In the genomic region with DNA sequence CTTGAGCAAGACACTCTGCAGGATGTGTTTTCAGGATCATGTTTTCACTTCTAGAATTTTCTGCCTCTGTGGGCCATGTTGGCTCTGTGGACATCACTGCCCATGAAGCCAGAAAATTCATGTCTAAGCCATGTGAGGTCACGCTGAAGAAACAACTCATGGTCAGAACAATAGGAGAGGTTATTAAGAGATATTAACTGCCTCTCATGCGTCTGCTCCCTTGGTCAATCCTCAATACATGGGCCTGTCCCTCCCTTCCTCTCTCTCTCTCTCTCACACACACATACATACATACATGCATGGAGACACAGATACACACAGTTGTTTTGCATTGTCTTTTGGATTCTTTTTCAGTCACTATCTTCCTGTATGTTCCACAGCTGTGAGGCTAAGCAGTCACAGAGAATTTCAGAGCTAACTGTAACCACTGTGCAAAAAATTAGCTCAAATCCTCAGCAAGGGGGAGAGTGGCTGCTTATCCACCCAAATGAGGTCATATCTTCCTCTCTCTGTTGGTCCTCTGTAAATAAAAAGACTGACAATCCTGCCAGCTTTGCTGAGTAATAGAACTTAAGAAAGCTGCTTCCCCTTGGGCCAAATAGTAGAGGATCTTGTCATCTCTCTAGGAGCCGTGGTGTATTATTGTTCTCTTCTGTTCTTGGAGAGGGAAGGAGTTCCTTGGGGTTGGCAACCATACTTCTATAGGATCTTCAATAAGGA, we compare ENCODE assay signal across 11 cellular contexts. TPM values are rescaled to one million over a fixed set of nuclear protein-coding genes. Genes with fewer than 3 reads are reported as not detected.
DNase-seq lines count a peak whose midpoint lies in the region; ATAC-seq, FAIRE-seq and TF ChIP-seq lines count a peak whose summit lies in the region.
"Had no signal": no experiment of that assay in that cellular context is flagged by ENCODE, and none has a peak within 500 bp of the region (broad histone marks: within the 10 kb centered on the region; RNA-seq: fewer than 3 reads in every experiment).

No MANE protein-coding gene starts in this region.

- peaks cover 57% of the 10 kb centered on the region for H3K4me1 Mint-ChIP-seq in mesothelial cell of epicardium

- H3K4me3 ChIP-seq in esophagus muscularis mucosa: no peak overlapping the region
- H3K4me3 ChIP-seq: BLaER1 had no signal

- peaks cover 7 to 22% (median 20%) of the 10 kb centered on the region in 4 donors for H3K4me1 ChIP-seq in esophagus muscularis mucosa
- H3K4me1 ChIP-seq: BLaER1 had no signal

- TF ChIP-seq POLR2A in esophagus muscularis mucosa (IDR thresholded peaks at IDR 0.05; ENCODE audit: low read depth): no peak

- H3K36me3 ChIP-seq in esophagus muscularis mucosa: no peaks in the 10 kb centered on the region
- H3K36me3 ChIP-seq: BLaER1 had no signal

- H3K27me3 Mint-ChIP-seq in mesothelial cell of epicardium (ENCODE audit: low read depth): no peaks in the 10 kb centered on the region

- peak overlapping the region; percentile 63 to 71 (median 70) for H3K27ac ChIP-seq in esophagus muscularis mucosa (replicated peaks in 1 of 4)
- H3K27ac ChIP-seq: BLaER1 had no signal

- no peaks in the 10 kb centered on the region for H3K9me3 Mint-ChIP-seq in mesothelial cell of epicardium

- 26% methylated on average over 3 of the region's 3 CpGs for WGBS in esophagus muscularis mucosa

- no peaks in the 10 kb centered on the region for H3K9me3 ChIP-seq in esophagus muscularis mucosa
- H3K9me3 ChIP-seq: BLaER1 had no signal

- no peak for ATAC-seq in left colon

- DNase-seq in AG08395 (ENCODE audit: low spot score) (peak; percentile 92), RCC 7860 (ENCODE audit: low spot score) (peak; percentile 56), esophagus muscularis mucosa (ENCODE audit: extremely low spot score) (no peak), mesothelial cell of epicardium (ENCODE audit: low spot score in 2 of 2, unreplicated experiment in 2 of 2) (no peak), DMS79 treated with DMSO at 0.1 percent for 48 hours (lab: John Stamatoyannopoulos, UW) (no peak), NCI-H1694 (lab: John Stamatoyannopoulos, UW) (no peak), NCI-H128 (lab: John Stamatoyannopoulos, UW; ENCODE audit: unreplicated experiment) (no peak), left colon (no peak)
- DNase-seq: NCI-H345, nephron progenitor cell had no signal

- TF ChIP-seq CTCF in esophagus muscularis mucosa (IDR thresholded peaks at IDR 0.05) (no peak), mesothelial cell of epicardium (IDR thresholded peaks at IDR 0.05; ENCODE audit: unreplicated experiment) (no peak)

- no peaks in the 10 kb centered on the region for H3K36me3 Mint-ChIP-seq in mesothelial cell of epicardium

- FAIRE-seq in RCC 7860 (lab: Jason Lieb, UNC): no peak

- no peak overlapping the region for H3K4me3 Mint-ChIP-seq in mesothelial cell of epicardium
- H3K4me3 Mint-ChIP-seq: nephron progenitor cell had no signal

- no peaks in the 10 kb centered on the region for H3K27me3 ChIP-seq in esophagus muscularis mucosa
- H3K27me3 ChIP-seq: BLaER1 had no signal

- H3K27ac Mint-ChIP-seq in mesothelial cell of epicardium: peak overlapping the region; percentile 11
- H3K27ac Mint-ChIP-seq: nephron progenitor cell had no signal

- intact Hi-C loops in esophagus muscularis mucosa (cut with DNase I): no loop called here
- intact Hi-C loops in left colon (cut with DNase I, micrococcal nuclease): no loop called here

- no peak for TF ChIP-seq EP300 in esophagus muscularis mucosa (IDR thresholded peaks at IDR 0.05)

RNA-seq across cellular contexts. Expression of a gene that starts 45.6 kb away (rescaled TPM):
- total RNA-seq in esophagus muscularis mucosa (not detected), mesothelial cell of epicardium (not detected in 3 replicates), left colon (not detected)

Comparison
In these comparisons a context has a peak if more than half of its experiments do, and no peak if none do; other contexts are left out.
1. DNase-seq: peak in AG08395 (single experiment) and RCC 7860 (single experiment); none in esophagus muscularis mucosa (single experiment), mesothelial cell of epicardium (0 of 2), DMS79 treated with DMSO at 0.1 percent for 48 hours (single experiment), NCI-H1694 (single experiment), NCI-H128 (single experiment) and left colon (0 of 2).